In genomic region chr10:58384999-58385783, GRCh38 we compare ENCODE assay signal across 9 cellular contexts. TPM values are rescaled to one million over a fixed set of nuclear protein-coding genes. Genes with fewer than 3 reads are reported as not detected.
DNase-seq lines count a peak whose midpoint lies in the region; ATAC-seq, FAIRE-seq and TF ChIP-seq lines count a peak whose summit lies in the region.
"Had no signal": no experiment of that assay in that cellular context is flagged by ENCODE, and none has a peak within 500 bp of the region (broad histone marks: within the 10 kb centered on the region; RNA-seq: fewer than 3 reads in every experiment).

TSS of gene TFAM (plus strand) at chr10:58385410. CDS start at chr10:58385548, 138 bp downstream.

- TF ChIP-seq CTCF in kidney (IDR thresholded peaks at IDR 0.05; ENCODE audit: borderline replicate concordance, extremely low read depth, insufficient read depth), result peak; percentile 59

- H3K4me3 ChIP-seq in kidney (ENCODE audit: low read length in 2 of 2), result peak within 1 kb of the TSS; percentile 92 to 98

- H3K27ac ChIP-seq in kidney (ENCODE audit: low read depth in 2 of 2, low read length in 2 of 2), result peak within 1 kb of the TSS; percentile 81 to 84

- peaks cover 0 to 7% of the 10 kb centered on the region in 2 donors for H3K4me1 ChIP-seq in kidney (ENCODE audit: control insufficient read depth in 1 of 2, insufficient read depth in 1 of 2, low read depth in 1 of 2, low read length in 2 of 2)

- DNase-seq in AG20443 (ENCODE audit: low spot score) (peak; percentile 98), NCI-H345 (lab: John Stamatoyannopoulos, UW) (peak; percentile 82), cerebellar cortex (ENCODE audit: low spot score) (peak; percentile 91), kidney (peak; percentile 97)
- DNase-seq in stimulated activated CD4-positive, alpha-beta T cell treated with anti-CD3 and anti-CD28 coated beads, Interleukin-15, amount 100 ng/mL, for 24 hours, result peak; percentile 97

- peaks cover 17 to 20% of the 10 kb centered on the region in 2 donors for H3K36me3 ChIP-seq in kidney (ENCODE audit: control insufficient read depth in 1 of 2, insufficient read depth in 2 of 2, low read length in 2 of 2)

- H3K9ac ChIP-seq in kidney (ENCODE audit: low read length in 2 of 2), result peak within 1 kb of the TSS; percentile 94 to 95

- H3K9me3 ChIP-seq in kidney (ENCODE audit: control insufficient read depth in 1 of 2, low read length in 2 of 2), result no peaks in the 10 kb centered on the region

- peak; percentile 93 for ATAC-seq in GM19023 (IDR thresholded peaks at IDR 0.05; ENCODE audit: unreplicated experiment)
- peak; percentile 87 for ATAC-seq in HG03280 (IDR thresholded peaks at IDR 0.05; ENCODE audit: unreplicated experiment)
- peak; percentile 92 to 93 for ATAC-seq in activated CD4-positive, CD25-positive, alpha-beta regulatory T cell treated with anti-CD3 and anti-CD28 coated beads, Interleukin-2, amount 50 U/mL, for 24 hours

- intact Hi-C loops in kidney (cut with DNase I), result no loop called here

- no peak for FAIRE-seq in kidney (lab: Jason Lieb, UNC)
- FAIRE-seq: islet of Langerhans had no signal

RNA-seq across cellular contexts. Expression of gene TFAM, which starts in this region (rescaled TPM):
- total RNA-seq in kidney, result 35.0 TPM
- polyA plus RNA-seq in kidney (ENCODE audit: insufficient read depth, low read depth, low replicate concordance), result 18.5 TPM

Comparison
In these comparisons a context has a peak if more than half of its experiments do, and no peak if none do; other contexts are left out.
1. Peak in every context shown above with its lines: DNase-seq, ATAC-seq, H3K4me3 ChIP-seq and H3K27ac ChIP-seq.